ENCODE assay signal across 8 cellular contexts in the genomic region with DNA sequence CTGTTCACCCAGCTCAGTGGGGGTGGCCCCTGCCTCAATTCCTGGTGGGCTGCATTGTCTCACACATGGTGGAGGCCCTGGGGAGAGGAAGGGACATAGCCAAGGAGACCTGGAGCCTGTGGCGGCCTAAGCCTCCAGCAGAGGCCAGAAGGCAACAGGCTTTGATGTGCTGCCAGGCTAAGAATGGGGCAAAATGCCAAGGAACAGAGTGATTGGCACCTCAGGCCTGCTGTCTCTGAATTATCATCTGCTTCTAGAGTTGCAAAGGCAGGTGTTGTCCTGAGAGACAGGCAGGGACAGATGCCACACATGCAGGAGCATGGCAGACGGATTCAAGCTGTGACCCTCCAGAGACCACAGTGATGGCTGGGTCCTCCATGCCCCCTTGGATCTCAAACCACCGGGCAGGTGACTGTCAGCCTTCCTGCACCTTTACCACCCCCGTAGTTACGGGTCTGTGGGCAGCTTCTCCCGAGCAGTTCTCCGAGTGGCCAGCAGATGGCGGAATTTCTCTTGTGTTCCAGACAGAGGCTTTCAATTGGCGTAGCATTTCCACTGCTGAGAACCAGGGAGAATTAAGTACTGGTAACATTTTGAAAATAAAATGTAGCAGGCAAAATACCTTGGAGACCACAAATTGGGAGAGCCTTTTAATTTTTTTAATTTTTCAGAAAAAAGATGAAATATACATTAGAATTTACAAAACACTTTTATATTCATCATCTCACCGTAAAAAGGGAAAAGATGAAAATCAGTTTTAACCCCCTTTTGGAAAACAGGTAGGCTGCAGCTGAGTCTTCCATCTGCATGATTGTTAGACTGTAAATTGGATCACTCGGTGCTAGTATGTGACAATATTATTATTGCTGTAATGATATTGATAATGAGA.
DNase-seq lines count a peak whose midpoint lies in the region; ATAC-seq and TF ChIP-seq lines count a peak whose summit lies in the region.

No MANE protein-coding gene starts in this region.

- no peak overlapping the region for H3K4me3 Mint-ChIP-seq in activated naive CD8-positive, alpha-beta T cell treated with anti-CD3 and anti-CD28 coated beads, Interleukin-2, amount 10 ng/mL, durations not matched to agents 7 days and 5 days

- TF ChIP-seq CTCF in HFF-Myc (IDR thresholded peaks at IDR 0.05; ENCODE audit: low read depth, low read length, missing control alignments): peak; percentile 88
- peak; percentile 93 to 98 (median 94) for TF ChIP-seq CTCF in heart left ventricle (IDR thresholded peaks at IDR 0.05)

- H3K36me3 ChIP-seq in heart left ventricle: no peaks in the 10 kb centered on the region

- H3K36me3 Mint-ChIP-seq in activated naive CD8-positive, alpha-beta T cell treated with anti-CD3 and anti-CD28 coated beads, Interleukin-2, amount 10 ng/mL, durations not matched to agents 7 days and 5 days: no peaks in the 10 kb centered on the region

- peaks cover 4% of the 10 kb centered on the region for H3K4me1 Mint-ChIP-seq in activated naive CD8-positive, alpha-beta T cell treated with anti-CD3 and anti-CD28 coated beads, Interleukin-2, amount 10 ng/mL, durations not matched to agents 7 days and 5 days

- WGBS in heart left ventricle, 4 donors: 22 to 25% (median 24%) methylated on average over 11 of the region's 11 CpGs

- intact Hi-C loops in heart left ventricle (cut with DNase I): loop anchor here in 9 of 10 donors (1.0 to 10.0 kb wide), 8 partner anchors 237 to 363 kb away; no protein-coding TSS in a partner anchor

- POLR2A ChIA-PET in activated naive CD8-positive, alpha-beta T cell treated with anti-CD3 and anti-CD28 coated beads, Interleukin-2, amount 10 ng/mL, durations not matched to agents 7 days and 5 days (lab: Charles Lee): interaction anchor here (1.0 to 1.1 kb wide), 2 partner anchors 150 to 283 kb away, joined by 3 read pairs; no protein-coding TSS in a partner anchor

- H3K27ac ChIP-seq in heart left ventricle: no peak overlapping the region

- peak; percentile 36 for DNase-seq in GM04504 (ENCODE audit: low read depth)
- peak; percentile 51 for DNase-seq in HFF-Myc (ENCODE audit: extremely low read depth, low read depth)
- DNase-seq in NCI-H1105 (lab: John Stamatoyannopoulos, UW): peak; percentile 92
- DNase-seq in SKM-1 treated with dmso at 0.1 percent for 144 hours (lab: John Stamatoyannopoulos, UW; ENCODE audit: unreplicated experiment): peak; percentile 68
- peak; percentile 88 for DNase-seq in activated naive CD8-positive, alpha-beta T cell treated with anti-CD3 and anti-CD28 coated beads, Interleukin-2, amount 10 ng/mL, durations not matched to agents 7 days and 5 days
- peak; percentile 75 to 89 (median 82) for DNase-seq in heart left ventricle
- peak; percentile 80 for DNase-seq in putamen (ENCODE audit: low spot score)

- no peaks in the 10 kb centered on the region for H3K9me3 ChIP-seq in heart left ventricle

- H3K27ac Mint-ChIP-seq in activated naive CD8-positive, alpha-beta T cell treated with anti-CD3 and anti-CD28 coated beads, Interleukin-2, amount 10 ng/mL, durations not matched to agents 7 days and 5 days: no peak overlapping the region

- peaks cover 0 to 13% (median 0%) of the 10 kb centered on the region in 12 donors for H3K4me1 ChIP-seq in heart left ventricle

- H3K4me3 ChIP-seq in HFF-Myc (replicated peaks; ENCODE audit: low read depth, low read length): no peak overlapping the region
- no peak overlapping the region for H3K4me3 ChIP-seq in heart left ventricle

- H3K9me3 Mint-ChIP-seq in activated naive CD8-positive, alpha-beta T cell treated with anti-CD3 and anti-CD28 coated beads, Interleukin-2, amount 10 ng/mL, durations not matched to agents 7 days and 5 days: no peaks in the 10 kb centered on the region

- no peaks in the 10 kb centered on the region for H3K27me3 ChIP-seq in heart left ventricle

- peak; percentile 79 for ATAC-seq in activated naive CD8-positive, alpha-beta T cell treated with anti-CD3 and anti-CD28 coated beads, Interleukin-2, amount 10 ng/mL, durations not matched to agents 7 days and 5 days (ENCODE audit: low read depth)
- peak; percentile 72 to 84 (median 81) for ATAC-seq in heart left ventricle
- ATAC-seq in HG03196 (IDR thresholded peaks at IDR 0.05; ENCODE audit: unreplicated experiment): no peak

- no peak for TF ChIP-seq POLR2A in heart left ventricle (IDR thresholded peaks at IDR 0.05)

- peaks cover 2% of the 10 kb centered on the region for H3K27me3 Mint-ChIP-seq in activated naive CD8-positive, alpha-beta T cell treated with anti-CD3 and anti-CD28 coated beads, Interleukin-2, amount 10 ng/mL, durations not matched to agents 7 days and 5 days

Comparison
In these comparisons a context has a peak if more than half of its experiments do, and no peak if none do; other contexts are left out.
1. DNase-seq: peak in every context shown above with its lines; median percentile 92 in NCI-H1105; 88 in activated naive CD8-positive, alpha-beta T cell treated with anti-CD3 and anti-CD28 coated beads, Interleukin-2, amount 10 ng/mL, durations not matched to agents 7 days and 5 days; 82 in heart left ventricle; 80 in putamen; 68 in SKM-1 treated with dmso at 0.1 percent for 144 hours; 51 in HFF-Myc; 36 in GM04504.